29 cellular contexts compared by ENCODE assay signal in genomic region chr1:177283380-177283779, GRCh38.
"Had no signal": no experiment of that assay in that cellular context is flagged by ENCODE, and none has a peak within 500 bp of the region (broad histone marks: within the 10 kb centered on the region; RNA-seq: fewer than 3 reads in every experiment).

No MANE protein-coding gene starts in this region.

- H3K36me3 Mint-ChIP-seq: mesothelial cell of epicardium; naive B cell; natural killer cell; neural progenitor cell; stimulated activated naive B cell treated with anti-CD40 and anti-IgM and Interleukin-4, amounts not matched to agents 10 μg/mL and 1 μg/mL and 100 μg/mL, for 72 hours had no signal

- H3K4me3 Mint-ChIP-seq: mesothelial cell of epicardium; naive B cell; natural killer cell; nephron progenitor cell; neural progenitor cell; stimulated activated naive B cell treated with anti-CD40 and anti-IgM and Interleukin-4, amounts not matched to agents 10 μg/mL and 1 μg/mL and 100 μg/mL, for 72 hours had no signal

- H3K27ac ChIP-seq: hepatocyte, lower lobe of right lung, neural progenitor cell, ovary, right atrium auricular region, skin epidermis, stomach, testis, thyroid gland, transverse colon, upper lobe of right lung, uterus had no signal

- H3K9me3 ChIP-seq: lower lobe of right lung, ovary, right atrium auricular region, stomach, testis, thyroid gland, transverse colon, upper lobe of right lung, uterus had no signal

- H3K4me3 ChIP-seq: hepatocyte, lower lobe of right lung, neural progenitor cell, ovary, right atrium auricular region, skin epidermis, stomach, testis, thyroid gland, transverse colon, upper lobe of right lung, uterus had no signal

- H3K27ac Mint-ChIP-seq: mesothelial cell of epicardium; naive B cell; natural killer cell; nephron progenitor cell; neural progenitor cell; progenitor cell of endocrine pancreas; stimulated activated naive B cell treated with anti-CD40 and anti-IgM and Interleukin-4, amounts not matched to agents 10 μg/mL and 1 μg/mL and 100 μg/mL, for 72 hours had no signal

- H3K4me2 ChIP-seq: hepatocyte had no signal

- H2AFZ ChIP-seq: hepatocyte, neural progenitor cell had no signal

- H3K27me3 ChIP-seq: hepatocyte, neural progenitor cell, ovary, right atrium auricular region, stomach, testis, thyroid gland, transverse colon, upper lobe of right lung, uterus had no signal

- H3K4me1 Mint-ChIP-seq: naive B cell; natural killer cell; nephron progenitor cell; stimulated activated naive B cell treated with anti-CD40 and anti-IgM and Interleukin-4, amounts not matched to agents 10 μg/mL and 1 μg/mL and 100 μg/mL, for 72 hours had no signal

- H3K4me1 ChIP-seq: lower lobe of right lung, right atrium auricular region, testis, thyroid gland, transverse colon, uterus had no signal

- DNase-seq: islet precursor cell; kidney glomerular epithelial cell; left cardiac atrium; lower lobe of right lung; mesendoderm; naive B cell; natural killer cell; nephron progenitor cell; ovary; stimulated activated CD4-positive, alpha-beta T cell treated with anti-CD3 and anti-CD28 coated beads, Interleukin-12 subunit alpha, Interleukin-12 subunit beta, amount 100 ng/mL, for 4 hours; stimulated activated CD4-positive, alpha-beta T cell treated with anti-CD3 and anti-CD28 coated beads, Interleukin-15, amount 100 ng/mL, for 24 hours; stimulated activated CD4-positive, alpha-beta T cell treated with anti-CD3 and anti-CD28 coated beads, Interleukin-2, amount 100 ng/mL, for 24 hours; stimulated activated CD4-positive, alpha-beta T cell treated with anti-CD3 and anti-CD28 coated beads, Interleukin-4, amount 100 ng/mL, for 1 hour; stimulated activated naive B cell treated with anti-CD40 and anti-IgM and Interleukin-4, amounts not matched to agents 10 μg/mL and 1 μg/mL and 100 μg/mL, for 72 hours; stimulated activated naive CD8-positive, alpha-beta T cell treated with anti-CD3 and anti-CD28 coated beads, Interleukin-15, Interleukin-2, amounts not matched to agents 100 U/mL and 50 U/mL, for 24 hours; stomach; testis; thyroid gland; transverse colon; upper lobe of right lung; uterus had no signal

- H3K9me3 Mint-ChIP-seq: mesothelial cell of epicardium; nephron progenitor cell; neural progenitor cell; stimulated activated naive B cell treated with anti-CD40 and anti-IgM and Interleukin-4, amounts not matched to agents 10 μg/mL and 1 μg/mL and 100 μg/mL, for 72 hours had no signal

- H3K9ac ChIP-seq: neural progenitor cell had no signal

- H3K36me3 ChIP-seq: lower lobe of right lung, neural progenitor cell, ovary, right atrium auricular region, stomach, thyroid gland, transverse colon, upper lobe of right lung, uterus had no signal

- H3K27me3 Mint-ChIP-seq: stimulated activated naive B cell treated with anti-CD40 and anti-IgM and Interleukin-4, amounts not matched to agents 10 μg/mL and 1 μg/mL and 100 μg/mL, for 72 hours had no signal

- ATAC-seq: left cardiac atrium; left lobe of liver; lower lobe of right lung; natural killer cell; sciatic nerve; stimulated activated naive B cell treated with anti-CD40 and anti-IgM and Interleukin-4, amounts not matched to agents 10 μg/mL and 1 μg/mL and 100 μg/mL, for 72 hours; stimulated activated naive CD8-positive, alpha-beta T cell treated with anti-CD3 and anti-CD28 coated beads, Interleukin-15, Interleukin-2, amounts not matched to agents 100 U/mL and 50 U/mL, for 24 hours; upper lobe of right lung had no signal
